8 cellular contexts compared by ENCODE assay signal in genomic region chr13:36819064-36819810, GRCh38. TPM values are rescaled to one million over a fixed set of nuclear protein-coding genes. Genes with fewer than 3 reads are reported as not detected.
DNase-seq lines count a peak whose midpoint lies in the region; ATAC-seq and TF ChIP-seq lines count a peak whose summit lies in the region.

TSS of gene RFXAP (plus strand) at chr13:36819222. CDS start at chr13:36819358, 136 bp downstream.

- intact Hi-C loops in Right ventricle myocardium superior (cut with DNase I), result no loop called here

- peak within 1 kb of the TSS; percentile 88 for H3K4me3 Mint-ChIP-seq in activated naive CD8-positive, alpha-beta T cell

- H3K9me3 ChIP-seq in parathyroid adenoma (ENCODE audit: control insufficient read depth, low read length) (no peaks in the 10 kb centered on the region), tibial nerve (no peaks in the 10 kb centered on the region)

- H3K27me3 ChIP-seq in parathyroid adenoma (ENCODE audit: control insufficient read depth, insufficient read depth, low read length) (no peaks in the 10 kb centered on the region), tibial nerve (no peaks in the 10 kb centered on the region)

- H3K79me2 ChIP-seq in parathyroid adenoma, result peaks cover 2% of the 10 kb centered on the region

- peak; percentile 9 for TF ChIP-seq CTCF in GM10266 (IDR thresholded peaks at IDR 0.05; ENCODE audit: control insufficient read depth, insufficient read depth, low read depth, missing control alignments)
- TF ChIP-seq CTCF in HFF-Myc (IDR thresholded peaks at IDR 0.05; ENCODE audit: low read depth, low read length, missing control alignments), result peak; percentile 5
- no peak for TF ChIP-seq CTCF in parathyroid adenoma (IDR thresholded peaks at IDR 0.05)
- TF ChIP-seq CTCF in tibial nerve (IDR thresholded peaks at IDR 0.05), result peak in 3 of 5 experiments; percentile 9 to 51 (median 27)

- 0 to 1% methylated on average over 19 to 78 of the region's 78 CpGs for WGBS in tibial nerve, 2 donors

- H3K27ac Mint-ChIP-seq in activated naive CD8-positive, alpha-beta T cell, result peak within 1 kb of the TSS; percentile 89

- H3K4me3 ChIP-seq in HFF-Myc (replicated peaks; ENCODE audit: low read depth, low read length) (peak within 1 kb of the TSS; percentile 65), parathyroid adenoma (ENCODE audit: low read depth, low read length) (peak within 1 kb of the TSS; percentile 94), tibial nerve (peak within 1 kb of the TSS; percentile 74 to 80 (median 75))

- peak in 1 of 2 donors; percentile 68 for TF ChIP-seq POLR2A in tibial nerve (IDR thresholded peaks at IDR 0.05)

- DNase-seq in GM10266 (ENCODE audit: extremely low spot score) (peak; percentile 94), HFF-Myc (ENCODE audit: extremely low read depth, low read depth) (peak; percentile 43), NAMALWA (ENCODE audit: low spot score) (peak; percentile 92), SKM-1 treated with dmso at 0.1 percent for 144 hours (lab: John Stamatoyannopoulos, UW; ENCODE audit: unreplicated experiment) (peak; percentile 78), Right ventricle myocardium superior (peak; percentile 97), tibial nerve (ENCODE audit: low spot score in 2 of 2) (peak; percentile 74 to 75)

- peak; percentile 99 for ATAC-seq in Right ventricle myocardium superior (ENCODE audit: poor library complexity)

- TF ChIP-seq EP300 in tibial nerve (IDR thresholded peaks at IDR 0.05), result peak; percentile 55 to 73

- H3K36me3 Mint-ChIP-seq in activated naive CD8-positive, alpha-beta T cell, result no peaks in the 10 kb centered on the region

- H3K9ac ChIP-seq in parathyroid adenoma, result no peak within 1 kb of the TSS

- no peaks in the 10 kb centered on the region for H3K4me1 ChIP-seq in parathyroid adenoma
- H3K4me1 ChIP-seq in tibial nerve, result peaks cover 0 to 45% (median 10%) of the 10 kb centered on the region in 4 donors

- H3K4me1 Mint-ChIP-seq in activated naive CD8-positive, alpha-beta T cell (ENCODE audit: low read depth), result peaks cover 51% of the 10 kb centered on the region

- H3K9me3 Mint-ChIP-seq in activated naive CD8-positive, alpha-beta T cell (ENCODE audit: low read depth), result no peaks in the 10 kb centered on the region

- no peaks in the 10 kb centered on the region for H3K27me3 Mint-ChIP-seq in activated naive CD8-positive, alpha-beta T cell

- peak within 1 kb of the TSS; percentile 100 for H3K4me2 ChIP-seq in parathyroid adenoma (ENCODE audit: low read length)

- no peaks in the 10 kb centered on the region for H3K36me3 ChIP-seq in parathyroid adenoma (ENCODE audit: control insufficient read depth, insufficient read depth, low read length)
- H3K36me3 ChIP-seq in tibial nerve, result no peaks in the 10 kb centered on the region

- peak within 1 kb of the TSS; percentile 22 for H3K27ac ChIP-seq in parathyroid adenoma
- H3K27ac ChIP-seq in tibial nerve, result peak within 1 kb of the TSS; percentile 55 to 88 (median 79)

- H2AFZ ChIP-seq in parathyroid adenoma, result peak within 1 kb of the TSS; percentile 87

RNA-seq across cellular contexts. Expression of gene RFXAP, which starts in this region (rescaled TPM):
- total RNA-seq in Right ventricle myocardium superior (1.7 TPM), tibial nerve (10 to 100 TPM in 1 of 4 donors, 1 to 10 TPM in 3; 4.8 to 12.9 (median 5.9) TPM)

Comparison
In these comparisons a context has a peak if more than half of its experiments do, and no peak if none do; other contexts are left out.
1. Peak in every context shown above with its lines: DNase-seq, ATAC-seq, H3K4me3 ChIP-seq and H3K27ac ChIP-seq.
2. DNase-seq: peak in every context shown above with its lines; median percentile 97 in Right ventricle myocardium superior; 94 in GM10266; 92 in NAMALWA; 78 in SKM-1 treated with dmso at 0.1 percent for 144 hours; 74 in tibial nerve; 43 in HFF-Myc.